19 cellular contexts compared by ENCODE assay signal in the genomic region with DNA sequence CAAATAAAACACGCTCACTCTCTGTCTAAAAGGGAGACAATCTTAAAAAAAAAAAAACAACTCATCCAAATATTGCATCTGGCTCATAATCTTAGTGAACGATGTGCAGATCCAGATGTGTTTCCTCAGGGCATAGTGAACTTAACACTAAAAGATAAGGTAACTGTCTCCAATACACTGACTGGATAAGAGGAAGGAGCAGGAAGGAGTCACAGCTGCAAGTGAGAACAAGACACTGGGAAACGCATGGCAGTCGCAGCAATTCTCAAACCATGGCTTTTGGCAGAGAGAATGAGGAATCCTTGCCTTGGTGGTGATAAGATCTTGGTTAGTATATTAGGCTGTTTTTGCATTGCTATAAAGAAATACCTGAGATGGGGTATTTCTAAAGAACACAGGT. TPM values are rescaled to one million over a fixed set of nuclear protein-coding genes. Genes with fewer than 3 reads are reported as not detected.
DNase-seq lines count a peak whose midpoint lies in the region; ATAC-seq and TF ChIP-seq lines count a peak whose summit lies in the region.
"Had no signal": no experiment of that assay in that cellular context is flagged by ENCODE, and none has a peak within 500 bp of the region (broad histone marks: within the 10 kb centered on the region; RNA-seq: fewer than 3 reads in every experiment).

No MANE protein-coding gene starts in this region.

- H3K27me3 Mint-ChIP-seq in nephron (ENCODE audit: low read depth), result no peaks in the 10 kb centered on the region

- TF ChIP-seq CTCF in DND-41 (IDR thresholded peaks at IDR 0.05; ENCODE audit: borderline replicate concordance, extremely low read depth, low read length, poor library complexity, severe bottlenecking) (no peak), foreskin keratinocyte (conservative IDR thresholded peaks at IDR 0.05) (no peak), nephron (IDR thresholded peaks at IDR 0.05; ENCODE audit: unreplicated experiment in 3 of 3) (no peak)

- no peaks in the 10 kb centered on the region for H3K36me3 Mint-ChIP-seq in nephron (ENCODE audit: low read depth)
- H3K36me3 Mint-ChIP-seq: CD14-positive monocyte; CD4-positive, alpha-beta memory T cell had no signal

- H3K4me3 ChIP-seq in DND-41 (ENCODE audit: low read depth in 1 of 2, low read length in 2 of 2) (no peak overlapping the region), Karpas-422 (ENCODE audit: low read length) (no peak overlapping the region)
- H3K4me3 ChIP-seq: BLaER1 had no signal

- ATAC-seq in DND-41 (ENCODE audit: insufficient read depth, low read depth) (no peak), foreskin keratinocyte (peak; percentile 32), HG02852 (IDR thresholded peaks at IDR 0.05; ENCODE audit: unreplicated experiment) (no peak)

- H3K4me1 Mint-ChIP-seq in nephron, result peaks cover 41% of the 10 kb centered on the region

- no peak overlapping the region for H3K4me3 Mint-ChIP-seq in nephron
- H3K4me3 Mint-ChIP-seq: CD14-positive monocyte; CD4-positive, alpha-beta memory T cell had no signal

- H4K20me1 ChIP-seq in DND-41 (ENCODE audit: insufficient read depth, low read length), result no peaks in the 10 kb centered on the region
- no peaks in the 10 kb centered on the region for H4K20me1 ChIP-seq in Karpas-422 (ENCODE audit: insufficient read depth, low read depth, low read length)
- H4K20me1 ChIP-seq: BLaER1 had no signal

- DNase-seq in DND-41 (no peak), Karpas-422 (no peak), foreskin keratinocyte (peak in 1 of 2 donors; percentile 62), superior temporal gyrus (ENCODE audit: extremely low spot score) (no peak), anterior cingulate cortex (lab: John Stamatoyannopoulos, UW) (no peak)
- no peak for DNase-seq in activated CD4-positive, alpha-beta T cell treated with anti-CD3 and anti-CD28 coated beads for 1 hour
- DNase-seq: 8988T; Calu3; CD4-positive, alpha-beta memory T cell; DMS79 treated with DMSO at 0.1 percent for 48 hours; EL; HCEC 1CT; IMR-90; KBM-7 had no signal

- no peaks in the 10 kb centered on the region for H3K27me3 ChIP-seq in DND-41 (ENCODE audit: insufficient read depth, low read length, poor library complexity)
- H3K27me3 ChIP-seq in Karpas-422 (ENCODE audit: low read length), result no peaks in the 10 kb centered on the region
- peaks cover 4% of the 10 kb centered on the region for H3K27me3 ChIP-seq in foreskin keratinocyte
- H3K27me3 ChIP-seq: BLaER1 had no signal

- no peaks in the 10 kb centered on the region for H3K9me2 ChIP-seq in Karpas-422 (replicated peaks; ENCODE audit: insufficient read depth, low read length)

- no peak overlapping the region for H3K9ac ChIP-seq in DND-41 (ENCODE audit: low read depth, low read length)
- H3K9ac ChIP-seq in Karpas-422 (ENCODE audit: low read length), result no peak overlapping the region
- H3K9ac ChIP-seq: BLaER1 had no signal

- H3K9me3 ChIP-seq in DND-41 (ENCODE audit: insufficient read depth, low read length, severe bottlenecking), result no peaks in the 10 kb centered on the region
- no peaks in the 10 kb centered on the region for H3K9me3 ChIP-seq in Karpas-422 (ENCODE audit: low read length)
- H3K9me3 ChIP-seq: BLaER1 had no signal

- H3K36me3 ChIP-seq in DND-41 (ENCODE audit: insufficient read depth, low read length) (no peaks in the 10 kb centered on the region), Karpas-422 (ENCODE audit: insufficient read depth, low read length) (no peaks in the 10 kb centered on the region)
- H3K36me3 ChIP-seq: BLaER1 had no signal

- H3K79me2 ChIP-seq in DND-41 (ENCODE audit: insufficient read depth, low read length) (no peaks in the 10 kb centered on the region), Karpas-422 (ENCODE audit: low read length) (no peaks in the 10 kb centered on the region)

- peaks cover 23% of the 10 kb centered on the region for H3K4me1 ChIP-seq in DND-41 (ENCODE audit: insufficient read depth, low read length)
- peaks cover 3% of the 10 kb centered on the region; the same call in 1 of the 2 replicates for H3K4me1 ChIP-seq in Karpas-422 (ENCODE audit: low read length)
- H3K4me1 ChIP-seq in foreskin keratinocyte, result no peaks in the 10 kb centered on the region
- H3K4me1 ChIP-seq: BLaER1 had no signal

- peak overlapping the region in 2 of 3 experiments; percentile 33 to 68 for H3K27ac Mint-ChIP-seq in nephron
- H3K27ac Mint-ChIP-seq: CD4-positive, alpha-beta memory T cell had no signal

- H3K4me2 ChIP-seq in DND-41 (ENCODE audit: insufficient read depth, low read length) (no peak overlapping the region), Karpas-422 (ENCODE audit: low read depth, low read length, poor library complexity, severe bottlenecking) (no peak overlapping the region)
- H3K4me2 ChIP-seq: BLaER1 had no signal

- no peaks in the 10 kb centered on the region for H3K9me3 Mint-ChIP-seq in nephron
- H3K9me3 Mint-ChIP-seq: CD14-positive monocyte had no signal

- H2AFZ ChIP-seq in DND-41 (ENCODE audit: low read depth, low read length), result 0 out of 2 replicates have a peak overlapping the region, but pooled peaks have one; percentile 2
- H2AFZ ChIP-seq in Karpas-422 (ENCODE audit: low read length), result 0 out of 2 replicates have a peak overlapping the region, but pooled peaks have one; percentile 20

- H3K27ac ChIP-seq in DND-41 (ENCODE audit: low read length) (0 out of 2 replicates have a peak overlapping the region, but pooled peaks have one; percentile 5), Karpas-422 (ENCODE audit: low read length) (no peak overlapping the region), foreskin keratinocyte (no peak overlapping the region)
- H3K27ac ChIP-seq: BLaER1, HL-60 had no signal

RNA-seq across cellular contexts. Expression of a gene that starts 9.2 kb away (rescaled TPM):
- 638 and 873 TPM in 2 replicates for total RNA-seq in Karpas-422 (2014; rRNA removed; shearing (Covaris generic); ENCODE audit: low replicate concordance)
- 316 and 327 TPM in 2 replicates for total RNA-seq in foreskin keratinocyte
- 303 and 337 TPM in 2 replicates for polyA plus RNA-seq in foreskin keratinocyte
